In the genomic region with DNA sequence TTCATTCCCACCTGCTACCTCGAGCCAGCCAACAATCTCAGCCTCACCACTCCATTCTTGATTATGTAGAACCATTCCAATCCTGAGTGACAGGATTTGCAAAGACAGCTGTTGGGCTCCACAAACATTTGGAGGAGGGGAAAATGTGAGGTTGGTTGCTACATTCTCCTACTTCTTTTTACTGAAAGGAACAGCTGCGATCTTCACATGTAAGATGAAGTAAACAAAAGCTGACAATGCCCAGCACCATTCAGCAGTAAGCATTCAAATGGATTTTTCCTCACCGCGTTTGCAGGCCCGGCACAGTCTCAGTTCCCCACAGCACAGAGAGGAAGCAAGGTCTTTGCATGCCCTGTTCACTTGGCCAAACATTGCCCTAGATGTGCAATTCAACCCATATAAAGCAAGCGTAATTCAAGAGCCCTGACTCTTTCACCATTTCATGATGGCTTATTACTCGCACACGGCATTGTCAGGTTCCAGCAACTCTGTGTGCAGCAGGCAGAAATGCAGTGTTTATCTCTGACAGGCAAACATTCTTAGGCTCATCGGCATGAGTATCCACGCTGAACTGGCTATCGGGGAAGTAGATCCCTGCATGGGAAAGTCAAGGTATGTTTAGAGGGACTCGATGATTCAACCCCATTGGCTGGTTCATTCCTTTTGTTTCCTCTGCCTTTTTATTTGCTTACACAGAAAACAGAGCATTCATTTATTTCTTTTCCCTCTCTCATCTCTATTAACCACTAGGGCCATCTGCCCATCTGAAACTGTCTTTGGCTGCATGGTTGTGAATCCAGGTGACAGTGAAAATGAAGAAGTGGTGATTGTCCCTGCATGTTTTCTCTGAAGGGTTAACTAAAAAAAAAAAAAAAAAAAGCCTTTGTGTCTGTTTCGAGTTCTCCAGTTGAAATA, we compare ENCODE assay signal across 8 cellular contexts.
DNase-seq lines count a peak whose midpoint lies in the region; ATAC-seq, FAIRE-seq and TF ChIP-seq lines count a peak whose summit lies in the region.

No MANE protein-coding gene starts in this region.

- H3K9me3 ChIP-seq in liver (ENCODE audit: control insufficient read depth in 4 of 4, low read length in 3 of 4), result no peaks in the 10 kb centered on the region
- H3K9me3 ChIP-seq in HepG2 (ENCODE audit: low read length), result no peaks in the 10 kb centered on the region
- H3K9me3 ChIP-seq in mononuclear cell (ENCODE audit: low read depth, low read length), result no peaks in the 10 kb centered on the region
- no peaks in the 10 kb centered on the region for H3K9me3 ChIP-seq in osteoblast (ENCODE audit: low read depth, low read length)

- H3K27ac Mint-ChIP-seq in immature natural killer cell, result peak overlapping the region in 1 of 6 donors; percentile 33

- TF ChIP-seq EP300 in HepG2 (IDR thresholded peaks at IDR 0.05; ENCODE audit: low read depth in 2 of 2, low read length in 2 of 2), result no peak
- no peak for TF ChIP-seq EP300 in HepG2 (CRISPR knock-in tag; IDR thresholded peaks at IDR 0.05; ENCODE audit: borderline replicate concordance)

- TF ChIP-seq RAD21 in liver (IDR thresholded peaks at IDR 0.05), result no peak
- no peak for TF ChIP-seq RAD21 in HepG2 (CRISPR knock-in tag; IDR thresholded peaks at IDR 0.05)

- H2AFZ ChIP-seq in HepG2 (ENCODE audit: low read length) (no peak overlapping the region), osteoblast (ENCODE audit: low read length) (no peak overlapping the region)

- no peak for TF ChIP-seq CTCF in liver (IDR thresholded peaks at IDR 0.05; ENCODE audit: low read depth, low read length, missing input control)
- TF ChIP-seq CTCF in HepG2 (CRISPR knock-in tag; IDR thresholded peaks at IDR 0.05), result no peak
- no peak for TF ChIP-seq CTCF in WI38 (IDR thresholded peaks at IDR 0.05; ENCODE audit: low read depth, low read length)
- TF ChIP-seq CTCF in coronary artery (IDR thresholded peaks at IDR 0.05), result no peak
- TF ChIP-seq CTCF in osteoblast (IDR thresholded peaks at IDR 0.05; ENCODE audit: extremely low read depth, low read depth, low read length), result no peak

- H4K20me1 ChIP-seq in HepG2 (ENCODE audit: insufficient read depth, low read length), result no peaks in the 10 kb centered on the region
- H4K20me1 ChIP-seq in osteoblast (ENCODE audit: insufficient read depth, low read length), result no peaks in the 10 kb centered on the region

- no peak for FAIRE-seq in HepG2 (lab: Jason Lieb, UNC)

- H3K4me1 ChIP-seq in liver (ENCODE audit: control insufficient read depth in 4 of 4, insufficient read depth in 4 of 4, low read length in 3 of 4) (no peaks in the 10 kb centered on the region), HepG2 (ENCODE audit: insufficient read depth, low read length) (peaks cover 5% of the 10 kb centered on the region; the same call in 1 of the 2 replicates), mononuclear cell (ENCODE audit: insufficient read depth, low read length) (peaks cover 24% of the 10 kb centered on the region), osteoblast (ENCODE audit: insufficient read depth, low read length) (no peaks in the 10 kb centered on the region)

- POLR2A ChIA-PET in HepG2 (lab: Yijun Ruan, JAX), result no interaction called here

- DNase-seq in HepG2 (ENCODE audit: low spot score), result no peak
- no peak for DNase-seq in immature natural killer cell
- no peak for DNase-seq in coronary artery (ENCODE audit: low spot score)
- no peak for DNase-seq in osteoblast (ENCODE audit: insufficient read length, low spot score, missing footprints)

- H3K27ac ChIP-seq in liver (ENCODE audit: low read depth in 1 of 2, low read length in 2 of 2), result no peak overlapping the region
- no peak overlapping the region for H3K27ac ChIP-seq in HepG2 (ENCODE audit: extremely low read length, insufficient read depth, low read length)
- H3K27ac ChIP-seq in coronary artery, result no peak overlapping the region
- no peak overlapping the region for H3K27ac ChIP-seq in osteoblast (ENCODE audit: low read depth, low read length)

- peaks cover 0 to 5% (median 4%) of the 10 kb centered on the region in 3 donors for H3K27me3 Mint-ChIP-seq in immature natural killer cell (ENCODE audit: low read depth in 3 of 3)

- peaks cover 30 to 57% of the 10 kb centered on the region in 2 donors for H3K4me1 Mint-ChIP-seq in immature natural killer cell

- H3K36me3 ChIP-seq in liver (ENCODE audit: control insufficient read depth in 4 of 4, insufficient read depth in 3 of 4, low read depth in 1 of 4, low read length in 3 of 4), result no peaks in the 10 kb centered on the region
- H3K36me3 ChIP-seq in HepG2 (replicated peaks in 1 of 2; ENCODE audit: control insufficient read depth in 1 of 2, insufficient read depth in 2 of 2, low read length in 2 of 2), result no peaks in the 10 kb centered on the region
- no peaks in the 10 kb centered on the region for H3K36me3 ChIP-seq in osteoblast (ENCODE audit: insufficient read depth, low read length)

- TF ChIP-seq POLR2A in HepG2 (IDR thresholded peaks at IDR 0.05; ENCODE audit: insufficient read depth in 1 of 2, low read depth in 2 of 2, low read length in 2 of 2), result no peak

- H3K4me3 ChIP-seq in liver (ENCODE audit: low read depth in 1 of 3, low read length in 3 of 3), result no peak overlapping the region
- no peak overlapping the region for H3K4me3 ChIP-seq in HepG2 (replicated peaks in 1 of 3; ENCODE audit: insufficient read depth in 1 of 3, low read depth in 2 of 3, low read length in 3 of 3)
- peak overlapping the region; percentile 22; the same call in 1 of the 2 replicates for H3K4me3 ChIP-seq in WI38 (ENCODE audit: low read depth, low read length)
- H3K4me3 ChIP-seq in mononuclear cell (ENCODE audit: low read length), result peak overlapping the region; percentile 32
- no peak overlapping the region for H3K4me3 ChIP-seq in coronary artery
- no peak overlapping the region for H3K4me3 ChIP-seq in osteoblast (ENCODE audit: insufficient read depth, low read length)

- BruUV-seq in HepG2 (replicated peaks; lab: Mats Ljungman, UMichigan), result no TSS peak

- peaks cover 0 to 4% (median 0%) of the 10 kb centered on the region in 3 donors for H3K36me3 Mint-ChIP-seq in immature natural killer cell

- CTCF ChIA-PET in HepG2 (lab: Yijun Ruan, JAX; ENCODE audit: low intra/inter-chr PET ratio, low total read pairs), result no interaction called here

- in situ Hi-C loops in HepG2 (cut with HindIII; ENCODE audit: extremely low pct_ligation_motif_present, low pct_unique_long_range_greater_than_20kb), result no loop called here

- H3K9me3 Mint-ChIP-seq in immature natural killer cell, result peaks cover 0 to 2% (median 0%) of the 10 kb centered on the region in 6 donors

- ATAC-seq in HepG2 (no peak), HG03342 (IDR thresholded peaks at IDR 0.05; ENCODE audit: unreplicated experiment) (peak; percentile 36)

- H3K9ac ChIP-seq in liver (ENCODE audit: low read depth in 1 of 2, low read length in 2 of 2), result no peak overlapping the region
- no peak overlapping the region for H3K9ac ChIP-seq in HepG2 (ENCODE audit: insufficient read depth, low read depth, low read length)

- H3K4me3 Mint-ChIP-seq in immature natural killer cell, result no peak overlapping the region

- no peaks in the 10 kb centered on the region for H3K79me2 ChIP-seq in HepG2 (ENCODE audit: insufficient read depth, low read length)
- no peaks in the 10 kb centered on the region for H3K79me2 ChIP-seq in osteoblast (ENCODE audit: insufficient read depth, low read length)

- 70% methylated on average over 13 of the region's 13 CpGs for WGBS in liver
- 55% methylated on average over 13 of the region's 13 CpGs for WGBS in HepG2 (ENCODE audit: low lambda C conversion rate)

- H3K4me2 ChIP-seq in HepG2 (ENCODE audit: low read depth, low read length) (no peak overlapping the region), osteoblast (ENCODE audit: insufficient read depth, low read length) (no peak overlapping the region)

- intact Hi-C loops in HepG2 (cut with micrococcal nuclease; ENCODE audit: unreplicated experiment), result no loop called here

- H3K27me3 ChIP-seq in liver (ENCODE audit: control insufficient read depth in 4 of 4, insufficient read depth in 4 of 4, low read length in 3 of 4) (no peaks in the 10 kb centered on the region), HepG2 (ENCODE audit: control insufficient read depth in 1 of 2, insufficient read depth in 2 of 2, low read length in 2 of 2) (no peaks in the 10 kb centered on the region), mononuclear cell (ENCODE audit: insufficient read depth, low read length) (no peaks in the 10 kb centered on the region), osteoblast (ENCODE audit: insufficient read depth, low read length) (no peaks in the 10 kb centered on the region)

TF ChIP-seq in liver, 16 proteins besides CTCF, POLR2A, EP300 and RAD21 (continues in another document):
- no peak for TF ChIP-seq EGR1 (IDR thresholded peaks at IDR 0.05; ENCODE audit: low read depth in 2 of 2)
- TF ChIP-seq TAF1 (conservative IDR thresholded peaks at IDR 0.05), result peak; percentile 27

TF ChIP-seq in HepG2, 621 proteins besides CTCF, POLR2A, EP300 and RAD21 (continues in another document):
- TF ChIP-seq, protein P1, sequence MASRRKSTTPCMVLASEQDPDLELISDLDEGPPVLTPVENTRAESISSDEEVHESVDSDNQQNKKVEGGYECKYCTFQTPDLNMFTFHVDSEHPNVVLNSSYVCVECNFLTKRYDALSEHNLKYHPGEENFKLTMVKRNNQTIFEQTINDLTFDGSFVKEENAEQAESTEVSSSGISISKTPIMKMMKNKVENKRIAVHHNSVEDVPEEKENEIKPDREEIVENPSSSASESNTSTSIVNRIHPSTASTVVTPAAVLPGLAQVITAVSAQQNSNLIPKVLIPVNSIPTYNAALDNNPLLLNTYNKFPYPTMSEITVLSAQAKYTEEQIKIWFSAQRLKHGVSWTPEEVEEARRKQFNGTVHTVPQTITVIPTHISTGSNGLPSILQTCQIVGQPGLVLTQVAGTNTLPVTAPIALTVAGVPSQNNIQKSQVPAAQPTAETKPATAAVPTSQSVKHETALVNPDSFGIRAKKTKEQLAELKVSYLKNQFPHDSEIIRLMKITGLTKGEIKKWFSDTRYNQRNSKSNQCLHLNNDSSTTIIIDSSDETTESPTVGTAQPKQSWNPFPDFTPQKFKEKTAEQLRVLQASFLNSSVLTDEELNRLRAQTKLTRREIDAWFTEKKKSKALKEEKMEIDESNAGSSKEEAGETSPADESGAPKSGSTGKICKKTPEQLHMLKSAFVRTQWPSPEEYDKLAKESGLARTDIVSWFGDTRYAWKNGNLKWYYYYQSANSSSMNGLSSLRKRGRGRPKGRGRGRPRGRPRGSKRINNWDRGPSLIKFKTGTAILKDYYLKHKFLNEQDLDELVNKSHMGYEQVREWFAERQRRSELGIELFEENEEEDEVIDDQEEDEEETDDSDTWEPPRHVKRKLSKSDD (CRISPR knock-in tag; IDR thresholded peaks at IDR 0.05; ENCODE audit: low read depth), result no peak
- TF ChIP-seq, protein P2, sequence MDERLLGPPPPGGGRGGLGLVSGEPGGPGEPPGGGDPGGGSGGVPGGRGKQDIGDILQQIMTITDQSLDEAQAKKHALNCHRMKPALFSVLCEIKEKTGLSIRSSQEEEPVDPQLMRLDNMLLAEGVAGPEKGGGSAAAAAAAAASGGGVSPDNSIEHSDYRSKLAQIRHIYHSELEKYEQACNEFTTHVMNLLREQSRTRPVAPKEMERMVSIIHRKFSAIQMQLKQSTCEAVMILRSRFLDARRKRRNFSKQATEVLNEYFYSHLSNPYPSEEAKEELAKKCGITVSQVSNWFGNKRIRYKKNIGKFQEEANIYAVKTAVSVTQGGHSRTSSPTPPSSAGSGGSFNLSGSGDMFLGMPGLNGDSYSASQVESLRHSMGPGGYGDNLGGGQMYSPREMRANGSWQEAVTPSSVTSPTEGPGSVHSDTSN (CRISPR knock-in tag; IDR thresholded peaks at IDR 0.05), result no peak
- TF ChIP-seq CBX1 (IDR thresholded peaks at IDR 0.05; ENCODE audit: low read depth), result no peak

Comparison
In these comparisons a context has a peak if more than half of its experiments do, and no peak if none do; other contexts are left out.
1. H3K4me3 ChIP-seq: peak in WI38 (single experiment) and mononuclear cell (single experiment); none in liver (0 of 3), HepG2 (0 of 3), coronary artery (single experiment) and osteoblast (single experiment).